ENCODE assay signal across 1 cellular context in the genomic region with DNA sequence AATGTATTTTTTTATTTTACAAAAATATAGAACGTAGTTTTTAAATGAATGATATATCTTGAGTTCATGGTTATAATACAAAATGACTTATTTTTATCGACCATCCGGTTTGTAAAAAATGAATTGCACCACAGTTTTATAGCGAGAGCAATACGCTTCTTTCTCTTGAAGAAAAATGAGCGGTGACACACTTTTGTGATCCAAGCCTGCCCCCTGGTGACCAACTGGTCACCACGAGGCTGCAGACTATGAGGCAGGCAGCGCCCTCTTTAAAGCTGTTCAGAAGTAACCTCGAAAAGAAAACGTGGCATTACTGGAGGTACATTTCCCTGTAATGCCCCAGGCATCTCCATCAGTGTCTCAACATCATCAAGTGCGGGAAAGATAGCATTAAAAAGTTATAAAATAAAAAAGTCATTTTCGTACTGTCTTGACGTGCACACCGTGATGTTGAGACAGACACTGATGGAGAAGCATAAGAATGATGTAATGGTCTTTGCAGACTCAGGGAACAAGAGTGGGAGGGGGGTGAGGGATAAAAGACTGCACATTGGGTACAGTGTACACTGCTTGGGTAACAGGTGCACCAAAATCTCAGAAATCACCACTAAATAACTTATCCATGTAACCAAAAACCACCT.
TF ChIP-seq lines count a peak whose summit lies in the region.

No MANE protein-coding gene starts in this region.

TF ChIP-seq in GM23338, 12 proteins besides CTCF, POLR2A, EP300 and RAD21 (continued from another document):
- TF ChIP-seq, protein P1, sequence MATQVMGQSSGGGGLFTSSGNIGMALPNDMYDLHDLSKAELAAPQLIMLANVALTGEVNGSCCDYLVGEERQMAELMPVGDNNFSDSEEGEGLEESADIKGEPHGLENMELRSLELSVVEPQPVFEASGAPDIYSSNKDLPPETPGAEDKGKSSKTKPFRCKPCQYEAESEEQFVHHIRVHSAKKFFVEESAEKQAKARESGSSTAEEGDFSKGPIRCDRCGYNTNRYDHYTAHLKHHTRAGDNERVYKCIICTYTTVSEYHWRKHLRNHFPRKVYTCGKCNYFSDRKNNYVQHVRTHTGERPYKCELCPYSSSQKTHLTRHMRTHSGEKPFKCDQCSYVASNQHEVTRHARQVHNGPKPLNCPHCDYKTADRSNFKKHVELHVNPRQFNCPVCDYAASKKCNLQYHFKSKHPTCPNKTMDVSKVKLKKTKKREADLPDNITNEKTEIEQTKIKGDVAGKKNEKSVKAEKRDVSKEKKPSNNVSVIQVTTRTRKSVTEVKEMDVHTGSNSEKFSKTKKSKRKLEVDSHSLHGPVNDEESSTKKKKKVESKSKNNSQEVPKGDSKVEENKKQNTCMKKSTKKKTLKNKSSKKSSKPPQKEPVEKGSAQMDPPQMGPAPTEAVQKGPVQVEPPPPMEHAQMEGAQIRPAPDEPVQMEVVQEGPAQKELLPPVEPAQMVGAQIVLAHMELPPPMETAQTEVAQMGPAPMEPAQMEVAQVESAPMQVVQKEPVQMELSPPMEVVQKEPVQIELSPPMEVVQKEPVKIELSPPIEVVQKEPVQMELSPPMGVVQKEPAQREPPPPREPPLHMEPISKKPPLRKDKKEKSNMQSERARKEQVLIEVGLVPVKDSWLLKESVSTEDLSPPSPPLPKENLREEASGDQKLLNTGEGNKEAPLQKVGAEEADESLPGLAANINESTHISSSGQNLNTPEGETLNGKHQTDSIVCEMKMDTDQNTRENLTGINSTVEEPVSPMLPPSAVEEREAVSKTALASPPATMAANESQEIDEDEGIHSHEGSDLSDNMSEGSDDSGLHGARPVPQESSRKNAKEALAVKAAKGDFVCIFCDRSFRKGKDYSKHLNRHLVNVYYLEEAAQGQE (IDR thresholded peaks at IDR 0.05; ENCODE audit: unreplicated experiment) = no peak
- TF ChIP-seq CREB1 (CRISPR knock-in tag; IDR thresholded peaks at IDR 0.05; ENCODE audit: low read depth) = no peak
